ENCODE assay signal across 1 cellular context in the genomic region with DNA sequence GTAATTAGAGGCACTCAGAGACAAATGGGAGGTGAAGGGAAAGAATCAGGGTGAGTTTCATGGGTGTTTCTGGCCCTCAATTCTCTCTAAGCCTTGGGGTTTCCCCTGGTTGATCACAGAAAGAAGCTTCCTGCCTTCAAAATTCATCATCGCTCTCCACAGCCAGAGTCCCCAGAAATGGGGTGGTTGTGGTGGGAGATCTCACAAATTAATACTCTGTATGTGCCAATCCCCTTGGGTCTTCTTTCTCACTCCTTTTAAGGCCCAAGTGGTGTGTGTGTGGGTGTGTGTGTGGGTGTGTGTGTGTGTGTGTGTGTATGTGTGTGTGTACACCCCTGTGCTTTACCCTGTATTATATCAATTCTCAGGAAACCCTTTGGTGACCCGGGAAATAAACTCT.
TF ChIP-seq lines count a peak whose summit lies in the region.

No MANE protein-coding gene starts in this region.

TF ChIP-seq in GM12878, 131 proteins besides CTCF, POLR2A, EP300 and RAD21:
- TF ChIP-seq RELA (IDR thresholded peaks at IDR 0.05; ENCODE audit: borderline replicate concordance, partially characterized antibody) (no peak), SRF (IDR thresholded peaks at IDR 0.05; ENCODE audit: low read depth in 2 of 2, low read length in 2 of 2) (0 out of 4 replicates have a peak, but pooled peaks of 1 of the 2 experiments have one; percentile 4), MTA2 (IDR thresholded peaks at IDR 0.05; ENCODE audit: low read depth) (peak; percentile 21; the same call in 1 of the 2 replicates), ZNF24 (IDR thresholded peaks at IDR 0.05) (no peak), IKZF2 (IDR thresholded peaks at IDR 0.05) (0 out of 4 replicates have a peak, but pooled peaks of 1 of the 2 experiments have one; percentile 14), CEBPB (IDR thresholded peaks at IDR 0.05; ENCODE audit: borderline replicate concordance in 1 of 2, low read depth in 2 of 2, low read length in 2 of 2) (no peak), TCF7 (IDR thresholded peaks at IDR 0.05; ENCODE audit: borderline replicate concordance) (no peak), MXI1 (IDR thresholded peaks at IDR 0.05; ENCODE audit: low read depth, low read length) (no peak), EGR1 (IDR thresholded peaks at IDR 0.05; ENCODE audit: borderline replicate concordance in 1 of 2, low read depth in 2 of 2, low read length in 2 of 2) (peak in 1 of 2 experiments; percentile 49; a peak in 1 of 3 replicates), MYC (IDR thresholded peaks at IDR 0.05; ENCODE audit: insufficient read depth, insufficient read length, insufficient replicate concordance, low read length, severe bottlenecking) (no peak), DPF2 (IDR thresholded peaks at IDR 0.05) (no peak), RUNX3 (IDR thresholded peaks at IDR 0.05; ENCODE audit: low read length) (no peak; the same call in none of the 2 replicates), TARDBP (IDR thresholded peaks at IDR 0.05; ENCODE audit: borderline replicate concordance) (no peak), TAF1 (IDR thresholded peaks at IDR 0.05; ENCODE audit: borderline replicate concordance, low read depth, low read length) (no peak), IRF4 (IDR thresholded peaks at IDR 0.05; ENCODE audit: low read depth, low read length) (no peak), ZBED1 (IDR thresholded peaks at IDR 0.05; ENCODE audit: borderline replicate concordance) (no peak), TCF3 (IDR thresholded peaks at IDR 0.05; ENCODE audit: borderline replicate concordance, insufficient read depth, low read depth, low read length) (no peak), KDM1A (IDR thresholded peaks at IDR 0.05; ENCODE audit: borderline replicate concordance) (no peak), CHD1 (IDR thresholded peaks at IDR 0.05; ENCODE audit: low read depth, low read length) (no peak), SREBF1 (IDR thresholded peaks at IDR 0.05; ENCODE audit: low read length) (no peak), ZNF217 (IDR thresholded peaks at IDR 0.05) (no peak), MEF2B (IDR thresholded peaks at IDR 0.05; ENCODE audit: partially characterized antibody, poor library complexity, severe bottlenecking) (peak; percentile 39), RAD51 (IDR thresholded peaks at IDR 0.05) (no peak)
- TF ChIP-seq, protein P1, sequence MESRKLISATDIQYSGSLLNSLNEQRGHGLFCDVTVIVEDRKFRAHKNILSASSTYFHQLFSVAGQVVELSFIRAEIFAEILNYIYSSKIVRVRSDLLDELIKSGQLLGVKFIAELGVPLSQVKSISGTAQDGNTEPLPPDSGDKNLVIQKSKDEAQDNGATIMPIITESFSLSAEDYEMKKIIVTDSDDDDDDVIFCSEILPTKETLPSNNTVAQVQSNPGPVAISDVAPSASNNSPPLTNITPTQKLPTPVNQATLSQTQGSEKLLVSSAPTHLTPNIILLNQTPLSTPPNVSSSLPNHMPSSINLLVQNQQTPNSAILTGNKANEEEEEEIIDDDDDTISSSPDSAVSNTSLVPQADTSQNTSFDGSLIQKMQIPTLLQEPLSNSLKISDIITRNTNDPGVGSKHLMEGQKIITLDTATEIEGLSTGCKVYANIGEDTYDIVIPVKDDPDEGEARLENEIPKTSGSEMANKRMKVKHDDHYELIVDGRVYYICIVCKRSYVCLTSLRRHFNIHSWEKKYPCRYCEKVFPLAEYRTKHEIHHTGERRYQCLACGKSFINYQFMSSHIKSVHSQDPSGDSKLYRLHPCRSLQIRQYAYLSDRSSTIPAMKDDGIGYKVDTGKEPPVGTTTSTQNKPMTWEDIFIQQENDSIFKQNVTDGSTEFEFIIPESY (IDR thresholded peaks at IDR 0.05): no peak
- TF ChIP-seq, protein P2, sequence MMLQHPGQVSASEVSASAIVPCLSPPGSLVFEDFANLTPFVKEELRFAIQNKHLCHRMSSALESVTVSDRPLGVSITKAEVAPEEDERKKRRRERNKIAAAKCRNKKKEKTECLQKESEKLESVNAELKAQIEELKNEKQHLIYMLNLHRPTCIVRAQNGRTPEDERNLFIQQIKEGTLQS (IDR thresholded peaks at IDR 0.05; ENCODE audit: borderline replicate concordance, extremely low read depth, low read depth, low read length): no peak
- TF ChIP-seq, protein P3, sequence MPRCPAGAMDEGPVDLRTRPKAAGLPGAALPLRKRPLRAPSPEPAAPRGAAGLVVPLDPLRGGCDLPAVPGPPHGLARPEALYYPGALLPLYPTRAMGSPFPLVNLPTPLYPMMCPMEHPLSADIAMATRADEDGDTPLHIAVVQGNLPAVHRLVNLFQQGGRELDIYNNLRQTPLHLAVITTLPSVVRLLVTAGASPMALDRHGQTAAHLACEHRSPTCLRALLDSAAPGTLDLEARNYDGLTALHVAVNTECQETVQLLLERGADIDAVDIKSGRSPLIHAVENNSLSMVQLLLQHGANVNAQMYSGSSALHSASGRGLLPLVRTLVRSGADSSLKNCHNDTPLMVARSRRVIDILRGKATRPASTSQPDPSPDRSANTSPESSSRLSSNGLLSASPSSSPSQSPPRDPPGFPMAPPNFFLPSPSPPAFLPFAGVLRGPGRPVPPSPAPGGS (IDR thresholded peaks at IDR 0.05; ENCODE audit: borderline replicate concordance, insufficient read depth, low read depth, low read length, poor library complexity, severe bottlenecking): no peak
- TF ChIP-seq, protein P4, sequence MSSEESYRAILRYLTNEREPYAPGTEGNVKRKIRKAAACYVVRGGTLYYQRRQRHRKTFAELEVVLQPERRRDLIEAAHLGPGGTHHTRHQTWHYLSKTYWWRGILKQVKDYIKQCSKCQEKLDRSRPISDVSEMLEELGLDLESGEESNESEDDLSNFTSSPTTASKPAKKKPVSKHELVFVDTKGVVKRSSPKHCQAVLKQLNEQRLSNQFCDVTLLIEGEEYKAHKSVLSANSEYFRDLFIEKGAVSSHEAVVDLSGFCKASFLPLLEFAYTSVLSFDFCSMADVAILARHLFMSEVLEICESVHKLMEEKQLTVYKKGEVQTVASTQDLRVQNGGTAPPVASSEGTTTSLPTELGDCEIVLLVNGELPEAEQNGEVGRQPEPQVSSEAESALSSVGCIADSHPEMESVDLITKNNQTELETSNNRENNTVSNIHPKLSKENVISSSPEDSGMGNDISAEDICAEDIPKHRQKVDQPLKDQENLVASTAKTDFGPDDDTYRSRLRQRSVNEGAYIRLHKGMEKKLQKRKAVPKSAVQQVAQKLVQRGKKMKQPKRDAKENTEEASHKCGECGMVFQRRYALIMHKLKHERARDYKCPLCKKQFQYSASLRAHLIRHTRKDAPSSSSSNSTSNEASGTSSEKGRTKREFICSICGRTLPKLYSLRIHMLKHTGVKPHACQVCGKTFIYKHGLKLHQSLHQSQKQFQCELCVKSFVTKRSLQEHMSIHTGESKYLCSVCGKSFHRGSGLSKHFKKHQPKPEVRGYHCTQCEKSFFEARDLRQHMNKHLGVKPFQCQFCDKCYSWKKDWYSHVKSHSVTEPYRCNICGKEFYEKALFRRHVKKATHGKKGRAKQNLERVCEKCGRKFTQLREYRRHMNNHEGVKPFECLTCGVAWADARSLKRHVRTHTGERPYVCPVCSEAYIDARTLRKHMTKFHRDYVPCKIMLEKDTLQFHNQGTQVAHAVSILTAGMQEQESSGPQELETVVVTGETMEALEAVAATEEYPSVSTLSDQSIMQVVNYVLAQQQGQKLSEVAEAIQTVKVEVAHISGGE (CRISPR knock-in tag; IDR thresholded peaks at IDR 0.05): no peak
